In genomic region chr18:23279931-23280330, GRCh38 we compare ENCODE assay signal across 16 cellular contexts.
"Had no signal": no experiment of that assay in that cellular context is flagged by ENCODE, and none has a peak within 500 bp of the region (broad histone marks: within the 10 kb centered on the region; RNA-seq: fewer than 3 reads in every experiment).

No MANE protein-coding gene starts in this region.

- H3K4me1 ChIP-seq: pancreas, uterus had no signal

- H3K9me3 ChIP-seq: pancreas, thyroid gland, uterus had no signal

- DNase-seq: activated CD4-positive, alpha-beta T cell treated with anti-CD3 and anti-CD28 coated beads for 48 hours; activated T-cell treated with anti-CD3 and anti-CD28 coated beads for 4 hours; amygdala; dorsolateral prefrontal cortex; immature natural killer cell; left cardiac atrium; nephron progenitor cell; pancreas; thyroid gland; uterus; WERI-Rb-1 had no signal

- H3K27me3 ChIP-seq: dorsolateral prefrontal cortex, esophagus muscularis mucosa, pancreas, thyroid gland, uterus had no signal

- H3K27ac Mint-ChIP-seq: brain; T-helper 2 cell treated with Interferon-gamma antibody and Interleukin-4, amounts not matched to agents 5 μg/mL and 100 μg/mL, for 36 hours had no signal

- H3K4me3 ChIP-seq: dorsolateral prefrontal cortex, esophagus muscularis mucosa, pancreas, skin epidermis, thyroid gland, uterus had no signal

- H3K4me3 Mint-ChIP-seq: brain; immature natural killer cell; nephron progenitor cell; T-helper 2 cell treated with Interferon-gamma antibody and Interleukin-4, amounts not matched to agents 5 μg/mL and 100 μg/mL, for 36 hours had no signal

- ATAC-seq: activated naive CD4-positive, alpha-beta T cell treated with anti-CD3 and anti-CD28 coated beads, Interleukin-2, amount 50 U/mL, for 72 hours; left cardiac atrium; pancreas had no signal

- H3K36me3 ChIP-seq: esophagus muscularis mucosa, pancreas, thyroid gland, uterus, WERI-Rb-1 had no signal

- H3K27ac ChIP-seq: dorsolateral prefrontal cortex, esophagus muscularis mucosa, pancreas, thyroid gland, uterus, WERI-Rb-1 had no signal
